19 cellular contexts compared by ENCODE assay signal in the genomic region with DNA sequence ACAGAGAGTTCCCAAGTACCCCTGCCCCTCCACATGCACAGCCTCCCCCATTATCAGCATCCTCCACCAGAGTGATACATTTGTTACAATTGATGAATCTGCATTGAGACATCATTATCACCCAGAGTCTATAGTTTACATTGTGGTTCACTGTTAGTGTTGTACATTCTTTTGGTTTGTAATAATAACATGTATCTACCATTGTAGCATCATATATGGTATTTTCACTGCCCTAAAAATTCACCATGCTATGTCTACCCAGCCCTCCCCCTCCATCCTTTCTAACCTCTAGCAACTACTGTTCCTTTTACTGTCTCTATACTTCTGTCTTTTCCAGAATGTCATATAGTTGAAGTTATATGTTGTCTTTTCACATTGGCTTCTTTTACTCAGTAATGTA.
"Had no signal": no experiment of that assay in that cellular context is flagged by ENCODE, and none has a peak within 500 bp of the region (broad histone marks: within the 10 kb centered on the region; RNA-seq: fewer than 3 reads in every experiment).

No MANE protein-coding gene starts in this region.

- H3K4me3 ChIP-seq: colonic mucosa, esophagus muscularis mucosa, gastroesophageal sphincter, heart left ventricle, hepatocyte, left lung, lower lobe of right lung, mucosa of descending colon had no signal

- H3K4me1 Mint-ChIP-seq: immature natural killer cell; naive B cell; naive thymus-derived CD8-positive, alpha-beta T cell had no signal

- H3K4me3 Mint-ChIP-seq: dendritic cell treated with granulocyte-macrophage colony-stimulating factor and Interleukin-4, amounts not matched to agents 40 ng/mL and 50 ng/mL, for 4 days; immature natural killer cell; naive B cell; naive thymus-derived CD8-positive, alpha-beta T cell had no signal

- H3K4me2 ChIP-seq: hepatocyte had no signal

- H3K79me2 ChIP-seq: hepatocyte had no signal

- ATAC-seq: gastroesophageal sphincter; heart left ventricle; left cardiac atrium; left lung; left ventricle myocardium superior; lower lobe of right lung; mucosa of descending colon; naive thymus-derived CD8-positive, alpha-beta T cell had no signal

- H3K9me3 Mint-ChIP-seq: dendritic cell treated with granulocyte-macrophage colony-stimulating factor and Interleukin-4, amounts not matched to agents 40 ng/mL and 50 ng/mL, for 4 days; naive B cell had no signal

- H3K36me3 ChIP-seq: colonic mucosa, esophagus muscularis mucosa, gastroesophageal sphincter, heart left ventricle, left lung, lower lobe of right lung had no signal

- H3K27ac ChIP-seq: colonic mucosa, esophagus muscularis mucosa, gastroesophageal sphincter, heart left ventricle, hepatocyte, left lung, lower lobe of right lung had no signal

- H3K36me3 Mint-ChIP-seq: immature natural killer cell; naive B cell; naive thymus-derived CD8-positive, alpha-beta T cell had no signal

- H3K27me3 ChIP-seq: colonic mucosa, esophagus muscularis mucosa, gastroesophageal sphincter, heart left ventricle, hepatocyte, left lung had no signal

- H2AFZ ChIP-seq: hepatocyte had no signal

- DNase-seq: colonic mucosa; cortex of kidney; effector CD8-positive, alpha-beta T cell; foreskin fibroblast; heart left ventricle; hypothalamus; immature natural killer cell; left cardiac atrium; left lung; left ventricle myocardium superior; lower lobe of right lung; mesendoderm; mucosa of descending colon; naive B cell; naive thymus-derived CD8-positive, alpha-beta T cell had no signal

- H3K27me3 Mint-ChIP-seq: dendritic cell treated with granulocyte-macrophage colony-stimulating factor and Interleukin-4, amounts not matched to agents 40 ng/mL and 50 ng/mL, for 4 days; naive B cell; naive thymus-derived CD8-positive, alpha-beta T cell had no signal

- H3K9me3 ChIP-seq: colonic mucosa, left lung, lower lobe of right lung, mucosa of descending colon had no signal

- H3K4me1 ChIP-seq: colonic mucosa, esophagus muscularis mucosa, gastroesophageal sphincter, heart left ventricle, left lung, lower lobe of right lung had no signal

- H3K27ac Mint-ChIP-seq: dendritic cell treated with granulocyte-macrophage colony-stimulating factor and Interleukin-4, amounts not matched to agents 40 ng/mL and 50 ng/mL, for 4 days; immature natural killer cell; naive B cell; naive thymus-derived CD8-positive, alpha-beta T cell had no signal
